ENCODE assay signal across 27 cellular contexts in the genomic region with DNA sequence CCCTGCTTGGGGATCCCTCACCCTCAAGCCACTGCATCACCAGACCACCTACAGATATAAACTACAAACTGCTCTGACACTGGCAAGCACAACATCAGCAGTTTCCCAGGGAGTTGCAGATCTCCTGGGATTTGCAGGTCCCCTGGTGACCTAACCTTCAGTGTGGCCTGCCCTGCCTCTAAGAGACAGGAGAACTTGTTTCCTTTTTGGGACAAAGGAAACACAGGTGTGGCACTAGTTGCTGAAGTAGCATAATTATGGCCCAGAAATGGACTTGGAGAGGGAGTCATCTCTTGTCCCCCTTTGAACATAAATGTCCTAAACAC.
"Had no signal": no experiment of that assay in that cellular context is flagged by ENCODE, and none has a peak within 500 bp of the region (broad histone marks: within the 10 kb centered on the region; RNA-seq: fewer than 3 reads in every experiment).

No MANE protein-coding gene starts in this region.

- FAIRE-seq: urothelium cell line had no signal

- H3K27me3 ChIP-seq: testis, thyroid gland, tibial nerve, transverse colon, upper lobe of left lung, uterus, vagina had no signal

- H3K4me3 ChIP-seq: stomach, suprapubic skin, testis, thoracic aorta, thyroid gland, tibial artery, tibial nerve, transverse colon, upper lobe of left lung, upper lobe of right lung, uterus, vagina had no signal

- H3K4me1 ChIP-seq: stomach, testis, tibial artery, transverse colon, upper lobe of left lung, upper lobe of right lung, uterus had no signal

- ATAC-seq: stimulated activated effector memory CD8-positive, alpha-beta T cell treated with anti-CD3 and anti-CD28 coated beads, Interleukin-12 subunit alpha, Interleukin-12 subunit beta, amount 100 ng/mL, for 72 hours; stimulated activated memory B cell treated with anti-CD40 and anti-IgM and Interleukin-4, amounts not matched to agents 10 μg/mL and 1 μg/mL and 100 μg/mL, for 72 hours; stimulated activated naive B cell treated with anti-CD40 and anti-IgM and Interleukin-4, amounts not matched to agents 10 μg/mL and 1 μg/mL and 100 μg/mL, for 72 hours; stimulated activated naive CD8-positive, alpha-beta T cell treated with anti-CD3 and anti-CD28 coated beads, Interleukin-15, amount 100 ng/mL, for 72 hours; stimulated activated naive CD8-positive, alpha-beta T cell treated with anti-CD3 and anti-CD28 coated beads, Interleukin-15, Interleukin-2, amounts not matched to agents 100 U/mL and 50 U/mL, for 24 hours had no signal

- DNase-seq: stimulated activated CD4-positive, alpha-beta T cell treated with anti-CD3 and anti-CD28 coated beads, Interleukin-2, amount 100 ng/mL, for 48 hours; stimulated activated CD4-positive, alpha-beta T cell treated with anti-CD3 and anti-CD28 coated beads, Interleukin-4, amount 100 ng/mL, for 1 hour; stimulated activated CD4-positive, alpha-beta T cell treated with anti-CD3 and anti-CD28 coated beads, Interleukin-4, amount 100 ng/mL, for 24 hours; stimulated activated CD4-positive, alpha-beta T cell treated with anti-CD3 and anti-CD28 coated beads, Interleukin-4, amount 100 ng/mL, for 4 hours; stimulated activated CD8-positive, alpha-beta memory T cell treated with anti-CD3 and anti-CD28 coated beads, Interleukin-4, amount 100 ng/mL, for 48 hours; stimulated activated naive B cell treated with anti-CD40 and anti-IgM and Interleukin-4, amounts not matched to agents 10 μg/mL and 1 μg/mL and 100 μg/mL, for 72 hours; stimulated activated naive CD4-positive, alpha-beta T cell; stimulated activated naive CD4-positive, alpha-beta T cell treated with Interleukin-2 at 50 U/mL for 16 hours; stimulated activated naive CD8-positive, alpha-beta T cell treated with anti-CD3 and anti-CD28 coated beads, Interleukin-15, amount 100 ng/mL, for 72 hours; stimulated activated naive CD8-positive, alpha-beta T cell treated with anti-CD3 and anti-CD28 coated beads, Interleukin-15, Interleukin-2, amounts not matched to agents 100 U/mL and 50 U/mL, for 24 hours; stomach; substantia nigra; thyroid gland; tibial artery; transverse colon; trophoblast cell; upper lobe of left lung; upper lobe of right lung; uterus had no signal

- H3K27ac ChIP-seq: stomach, suprapubic skin, testis, thoracic aorta, thyroid gland, tibial artery, tibial nerve, transverse colon, upper lobe of left lung, upper lobe of right lung, uterus, vagina had no signal

- H3K9me3 ChIP-seq: stomach, suprapubic skin, testis, thoracic aorta, thyroid gland, tibial artery, tibial nerve, transverse colon, upper lobe of left lung, upper lobe of right lung, uterus, vagina had no signal

- H3K36me3 ChIP-seq: stomach, suprapubic skin, thoracic aorta, thyroid gland, tibial artery, tibial nerve, transverse colon, upper lobe of left lung, upper lobe of right lung, uterus, vagina had no signal
